In genomic region chr10:2745666-2746065, GRCh38 we compare ENCODE assay signal across 5 cellular contexts.
"Had no signal": no experiment of that assay in that cellular context is flagged by ENCODE, and none has a peak within 500 bp of the region (broad histone marks: within the 10 kb centered on the region; RNA-seq: fewer than 3 reads in every experiment).

No MANE protein-coding gene starts in this region.

- DNase-seq: IMR-90, KBM-7, KG1 had no signal

- H3K27ac ChIP-seq: HL-60 had no signal

- H3K4me3 ChIP-seq: K562 had no signal
